Comparison of ENCODE assay signal across 16 cellular contexts in the genomic region with DNA sequence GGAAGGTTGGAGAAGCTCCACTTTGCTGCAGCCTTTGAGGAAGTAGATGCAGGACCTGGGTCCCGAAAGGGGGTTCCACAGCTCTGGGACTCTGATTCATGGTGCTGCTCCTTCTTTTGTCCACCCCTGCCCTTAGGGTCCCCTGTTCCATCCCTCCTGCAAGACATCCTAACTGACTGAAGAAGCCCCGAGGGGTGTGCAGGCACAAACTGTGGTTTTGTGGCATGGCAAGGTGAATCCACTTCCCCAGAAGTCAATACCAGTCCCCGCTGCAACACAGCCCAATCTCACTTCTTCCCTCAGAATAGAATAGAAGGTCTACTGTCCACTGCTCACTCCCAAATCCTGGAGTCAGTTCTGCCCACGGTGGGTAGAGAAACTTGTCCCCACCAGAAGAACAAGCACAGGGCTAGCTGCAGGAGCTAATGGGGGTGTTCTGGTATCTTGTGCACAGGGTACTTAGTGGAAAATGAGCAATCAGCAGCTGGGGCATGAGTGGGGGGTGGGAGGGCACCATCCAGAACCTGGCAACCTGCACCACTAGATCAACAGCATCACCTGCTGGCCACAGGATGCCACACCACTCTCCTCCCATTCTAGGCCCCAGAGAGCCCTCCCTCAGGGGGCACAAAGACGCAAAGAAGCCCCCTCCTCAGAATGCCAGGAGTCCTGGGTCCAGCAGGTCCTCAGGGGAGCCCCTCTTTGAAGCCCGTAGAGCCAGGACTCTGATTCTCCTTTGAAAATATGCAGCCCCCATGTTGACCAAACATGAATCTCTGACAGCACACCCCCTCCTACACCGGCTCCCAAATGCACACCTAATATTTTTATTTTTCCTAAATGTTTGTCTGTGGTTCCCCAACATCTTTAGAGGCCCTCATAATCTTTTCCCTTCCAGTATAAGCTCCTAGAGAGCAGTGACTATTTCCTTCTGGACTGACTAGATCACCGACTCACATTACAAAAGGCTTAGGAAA. TPM values are rescaled to one million over a fixed set of nuclear protein-coding genes. Genes with fewer than 3 reads are reported as not detected.
DNase-seq lines count a peak whose midpoint lies in the region; ATAC-seq and TF ChIP-seq lines count a peak whose summit lies in the region.
"Had no signal": no experiment of that assay in that cellular context is flagged by ENCODE, and none has a peak within 500 bp of the region (broad histone marks: within the 10 kb centered on the region; RNA-seq: fewer than 3 reads in every experiment).

No MANE protein-coding gene starts in this region.

- no peak overlapping the region for H3K4me3 ChIP-seq in HCT116 (replicated peaks in 1 of 2; ENCODE audit: low read depth in 1 of 2, low read length in 2 of 2)
- H3K4me3 ChIP-seq in mammary epithelial cell (replicated peaks in 1 of 3; ENCODE audit: insufficient read depth in 1 of 3, low read depth in 2 of 3, low read length in 3 of 3) = no peak overlapping the region
- no peak overlapping the region for H3K4me3 ChIP-seq in trophoblast cell (ENCODE audit: low read depth, low read length)
- H3K4me3 ChIP-seq: A549 had no signal

- WGBS in mammary epithelial cell (ENCODE audit: low coverage, missing lambda C conversion rate) = 54% methylated on average over 6 of the region's 8 CpGs
- no CpG with 5 or more reads among the region's 8 CpGs for WGBS in trophoblast cell (ENCODE audit: extremely low coverage, insufficient coverage, insufficient read length)

- no peaks in the 10 kb centered on the region for H3K79me1 ChIP-seq in trophoblast cell (ENCODE audit: low read length)

- no peak overlapping the region for H3K4me3 Mint-ChIP-seq in nephron progenitor cell

- no peak overlapping the region for H4K12ac ChIP-seq in trophoblast cell (ENCODE audit: low read depth, low read length)

- H3K27me3 ChIP-seq in HCT116 (ENCODE audit: insufficient read depth, low read length) (peaks cover 8% of the 10 kb centered on the region; the same call in 1 of the 2 replicates), mammary epithelial cell (ENCODE audit: insufficient read depth, low read length) (no peaks in the 10 kb centered on the region), trophoblast cell (ENCODE audit: insufficient read depth, low read length) (no peaks in the 10 kb centered on the region)

- no peak overlapping the region for H2AK5ac ChIP-seq in trophoblast cell (ENCODE audit: low read length)

- peaks cover 29% of the 10 kb centered on the region for H3K27me3 Mint-ChIP-seq in nephron progenitor cell (ENCODE audit: low read depth, poor library complexity)

- H3K4me1 ChIP-seq in HCT116 (ENCODE audit: control insufficient read depth in 1 of 2, insufficient read depth in 2 of 2, low read length in 2 of 2) (peaks cover 0 to 6% of the 10 kb centered on the region in 2 experiments; a peak in 1 of 4 replicates), mammary epithelial cell (ENCODE audit: insufficient read depth, low read length) (peaks cover 2% of the 10 kb centered on the region), trophoblast cell (ENCODE audit: control insufficient read depth in 1 of 2, insufficient read depth in 2 of 2, low read length in 2 of 2) (no peaks in the 10 kb centered on the region)
- H3K4me1 ChIP-seq: A549 had no signal

- BruUV-seq in HCT116 (replicated peaks; lab: Mats Ljungman, UMichigan) = no TSS peak
- BruUV-seq in mammary epithelial cell (replicated peaks; lab: Mats Ljungman, UMichigan) = no TSS peak

- RAD21 ChIA-PET in HCT116 (lab: Charles Lee; ENCODE audit: low non-redundant PET in 1 of 2, low total read pairs in 2 of 2, uncharacterized antibody in 2 of 2, unreplicated experiment in 2 of 2) = no interaction called here

- H3K79me2 ChIP-seq in HCT116 (ENCODE audit: insufficient read depth, low read length) (no peaks in the 10 kb centered on the region), mammary epithelial cell (ENCODE audit: insufficient read depth, low read length) (no peaks in the 10 kb centered on the region), trophoblast cell (ENCODE audit: control insufficient read depth, insufficient read depth, low read length, poor library complexity) (no peaks in the 10 kb centered on the region)

- H3K4ac ChIP-seq in trophoblast cell (ENCODE audit: low read depth, low read length) = no peak overlapping the region

- H3K4me2 ChIP-seq in HCT116 (ENCODE audit: low read length) = no peak overlapping the region
- no peak overlapping the region for H3K4me2 ChIP-seq in mammary epithelial cell (ENCODE audit: insufficient read depth, low read depth, low read length)
- no peak overlapping the region for H3K4me2 ChIP-seq in trophoblast cell (ENCODE audit: low read length)
- H3K4me2 ChIP-seq: A549 had no signal

- H3K18ac ChIP-seq in trophoblast cell (ENCODE audit: low read length) = no peak overlapping the region

- H3K36me3 ChIP-seq in HCT116 (ENCODE audit: control insufficient read depth in 1 of 2, insufficient read depth in 2 of 2, low read length in 2 of 2) (no peaks in the 10 kb centered on the region), mammary epithelial cell (ENCODE audit: insufficient read depth, low read length) (no peaks in the 10 kb centered on the region), trophoblast cell (ENCODE audit: control insufficient read depth in 1 of 2, insufficient read depth in 2 of 2, low read length in 2 of 2) (no peaks in the 10 kb centered on the region)

- no peak overlapping the region for H2BK5ac ChIP-seq in trophoblast cell (ENCODE audit: low read depth, low read length, poor library complexity)

- H4K20me1 ChIP-seq in HCT116 (ENCODE audit: insufficient read depth) = no peaks in the 10 kb centered on the region
- no peaks in the 10 kb centered on the region for H4K20me1 ChIP-seq in mammary epithelial cell (ENCODE audit: insufficient read depth, low read length)

- peaks cover 16% of the 10 kb centered on the region for H3K4me1 Mint-ChIP-seq in nephron progenitor cell

- H3K9me3 ChIP-seq in HCT116 (ENCODE audit: control insufficient read depth in 1 of 2, insufficient read depth in 1 of 2, low read depth in 1 of 2, low read length in 2 of 2) (no peaks in the 10 kb centered on the region), mammary epithelial cell (replicated peaks; ENCODE audit: insufficient read depth, low read length) (no peaks in the 10 kb centered on the region), trophoblast cell (ENCODE audit: insufficient read depth, low read depth, low read length) (no peaks in the 10 kb centered on the region)
- H3K9me3 ChIP-seq: A549 had no signal

- no peak overlapping the region for H4K91ac ChIP-seq in trophoblast cell (ENCODE audit: low read depth, low read length)

- peak; percentile 48 for TF ChIP-seq RAD21 in HCT116 (IDR thresholded peaks at IDR 0.05; ENCODE audit: low read depth)

- no peak overlapping the region for H4K8ac ChIP-seq in trophoblast cell (ENCODE audit: low read depth, low read length)

- H3K27ac ChIP-seq in HCT116 (ENCODE audit: low read depth, low read length) (no peak overlapping the region), mammary epithelial cell (ENCODE audit: insufficient read depth, low read depth, low read length) (no peak overlapping the region), trophoblast cell (ENCODE audit: low read depth, low read length) (no peak overlapping the region)
- H3K27ac ChIP-seq: A549 had no signal

- H2AFZ ChIP-seq in HCT116 (ENCODE audit: low read depth, low read length, poor library complexity, severe bottlenecking) (no peak overlapping the region), mammary epithelial cell (ENCODE audit: low read depth, low read length) (no peak overlapping the region), trophoblast cell (ENCODE audit: insufficient read depth, low read length, poor library complexity) (no peak overlapping the region)

- TF ChIP-seq POLR2A in HCT116 (IDR thresholded peaks at IDR 0.05; ENCODE audit: borderline replicate concordance, extremely low read depth, insufficient read depth, insufficient read length) = no peak

- intact Hi-C loops in HCT116 (cut with micrococcal nuclease) (no loop called here), mammary epithelial cell (cut with micrococcal nuclease) (no loop called here)

- dilution Hi-C loops in mammary epithelial cell (cut with HindIII; ENCODE audit: low sequenced_read_pairs) = no loop called here

- H3K23ac ChIP-seq in trophoblast cell (ENCODE audit: low read length) = no peak overlapping the region

- H3K14ac ChIP-seq in trophoblast cell (ENCODE audit: low read length) = no peak overlapping the region

- POLR2A ChIA-PET in HCT116 (lab: Charles Lee) = no interaction called here

- in situ Hi-C loops in mammary epithelial cell (cut with MboI; ENCODE audit: low sequenced_read_pairs in 2 of 2) = no loop called here

- TF ChIP-seq CTCF in HCT116 (IDR thresholded peaks at IDR 0.05 in 2 of 3, conservative IDR thresholded peaks at IDR 0.05 in 1 of 3; ENCODE audit: borderline replicate concordance in 1 of 3, insufficient read depth in 1 of 3, low read depth in 2 of 3, low read length in 2 of 3) (peak in 2 of 3 experiments; percentile 55 to 58; a peak in 4 of 6 replicates), mammary epithelial cell (conservative IDR thresholded peaks at IDR 0.05 in 1 of 2, IDR thresholded peaks at IDR 0.05 in 1 of 2; ENCODE audit: extremely low read depth in 1 of 2, insufficient read depth in 1 of 2, low read depth in 1 of 2, low read length in 2 of 2) (peak; percentile 16 to 50), nephron progenitor cell (IDR thresholded peaks at IDR 0.05) (peak; percentile 42)

- H3K9me3 Mint-ChIP-seq in nephron progenitor cell = no peaks in the 10 kb centered on the region

- no peaks in the 10 kb centered on the region for H3K9me2 ChIP-seq in HCT116 (ENCODE audit: insufficient read depth)

- no peak for ATAC-seq in HCT116

- no peak overlapping the region for H2BK120ac ChIP-seq in trophoblast cell (ENCODE audit: insufficient read depth, low read length, poor library complexity)

- no peak overlapping the region for H3K27ac Mint-ChIP-seq in nephron progenitor cell

- CTCF ChIA-PET in HCT116 (lab: Charles Lee) = no interaction called here
- CTCF ChIA-PET in mammary epithelial cell (lab: Charles Lee; ENCODE audit: low non-redundant PET) = no interaction called here

- no peak overlapping the region for H2BK12ac ChIP-seq in trophoblast cell (ENCODE audit: low read length)

- H3K9ac ChIP-seq in HCT116 (ENCODE audit: low read length) = no peak overlapping the region
- no peak overlapping the region for H3K9ac ChIP-seq in mammary epithelial cell (ENCODE audit: insufficient read depth, low read length)
- H3K9ac ChIP-seq in trophoblast cell (ENCODE audit: low read length) = no peak overlapping the region

- H3K36me3 Mint-ChIP-seq in nephron progenitor cell (ENCODE audit: low read depth) = no peaks in the 10 kb centered on the region

- DNase-seq in NCI-H1105 treated with DMSO at 0.1 percent for 48 hours (lab: John Stamatoyannopoulos, UW) (peak; percentile 23), NCI-H1105 (lab: John Stamatoyannopoulos, UW) (no peak), HCT116 (ENCODE audit: low read depth, low spot score) (no peak), mammary epithelial cell (no peak), nephron progenitor cell (no peak), UCSD-AML1 (lab: John Stamatoyannopoulos, UW; ENCODE audit: unreplicated experiment) (no peak), trophoblast cell (no peak), HuH-7.5 (ENCODE audit: low spot score) (no peak)
- DNase-seq: activated CD4-positive, alpha-beta T cell treated with anti-CD3 and anti-CD28 coated beads for 1 hour; activated gamma-delta T cell treated with Interleukin-2 at 50 U/mL for 16 hours; cerebellar nuclear complex; EL; NCI-H187 had no signal

RNA-seq across cellular contexts. Expression of a gene that starts 14.1 kb away (rescaled TPM):
- total RNA-seq in HCT116 (2021; ENCODE audit: unreplicated experiment) (not detected), mammary epithelial cell (not detected)
- not detected in 2 replicates for polyA plus RNA-seq in HCT116 (2012)
- not detected for polyA plus RNA-seq in mammary epithelial cell
- polyA minus RNA-seq in mammary epithelial cell = not detected
- not detected in 2 replicates for polyA plus RNA-seq in trophoblast cell (2013)
- total RNA-seq: HT1080, lower leg skin had no signal
- polyA plus RNA-seq: A549 had no signal
